Comparison of ENCODE assay signal across 16 cellular contexts in genomic region chr2:155309483-155309882, GRCh38.
DNase-seq lines count a peak whose midpoint lies in the region; ATAC-seq and TF ChIP-seq lines count a peak whose summit lies in the region.
"Had no signal": no experiment of that assay in that cellular context is flagged by ENCODE, and none has a peak within 500 bp of the region (broad histone marks: within the 10 kb centered on the region; RNA-seq: fewer than 3 reads in every experiment).

No MANE protein-coding gene starts in this region.

- peak overlapping the region; percentile 49; the same call in 1 of the 2 replicates for H3K27ac ChIP-seq in VCaP
- H3K27ac ChIP-seq: C4-2B, Peyer's patch had no signal

- ATAC-seq in HG03565 (IDR thresholded peaks at IDR 0.05; ENCODE audit: unreplicated experiment) (peak; percentile 30), GM21529 (IDR thresholded peaks at IDR 0.05; ENCODE audit: unreplicated experiment) (no peak), HG02759 (IDR thresholded peaks at IDR 0.05; ENCODE audit: unreplicated experiment) (no peak)
- ATAC-seq: SK-N-SH treated with all-trans-retinoic acid at 6 μM for 48 hours had no signal

- TF ChIP-seq CTCF in VCaP (conservative IDR thresholded peaks at IDR 0.05): no peak

- peak in 2 of 3 experiments; percentile 7 to 59 for DNase-seq in NCI-H1417 (lab: John Stamatoyannopoulos, UW)
- no peak for DNase-seq in NCI-H1417 treated with DMSO at 0.1 percent for 48 hours (lab: John Stamatoyannopoulos, UW)
- peak; percentile 50 for DNase-seq in DMS53 treated with DMSO at 0.1 percent for 48 hours (lab: John Stamatoyannopoulos, UW; ENCODE audit: unreplicated experiment)
- DNase-seq in NCI-H2196 treated with DMSO at 0.1 percent for 48 hours (lab: John Stamatoyannopoulos, UW; ENCODE audit: unreplicated experiment): no peak
- DNase-seq: Karpas-422, NCI-H1436, NCI-H2081 treated with DMSO at 0.1 percent for 48 hours, NCI-H526, Peyer's patch, Right ventricle myocardium superior had no signal

Comparison
In these comparisons a context has a peak if more than half of its experiments do, and no peak if none do; other contexts are left out.
1. DNase-seq: peak in NCI-H1417 (2 of 3) and DMS53 treated with DMSO at 0.1 percent for 48 hours (single experiment); none in NCI-H1417 treated with DMSO at 0.1 percent for 48 hours (single experiment) and NCI-H2196 treated with DMSO at 0.1 percent for 48 hours (single experiment).